Comparison of ENCODE assay signal across 1 cellular context in genomic region chr5:81851481-81852178, GRCh38.
TF ChIP-seq lines count a peak whose summit lies in the region.

No MANE protein-coding gene starts in this region.

TF ChIP-seq in HepG2, 621 proteins besides CTCF, POLR2A, EP300 and RAD21 (continued from another document and continues in another):
- TF ChIP-seq ZNF281 (CRISPR knock-in tag; IDR thresholded peaks at IDR 0.05; ENCODE audit: borderline replicate concordance) (no peak), ZNF18 (CRISPR knock-in tag; IDR thresholded peaks at IDR 0.05; ENCODE audit: insufficient replicate concordance) (no peak), NFRKB (IDR thresholded peaks at IDR 0.05) (no peak), ZNF558 (CRISPR knock-in tag; IDR thresholded peaks at IDR 0.05; ENCODE audit: borderline replicate concordance) (no peak), GLI4 (CRISPR knock-in tag; IDR thresholded peaks at IDR 0.05; ENCODE audit: borderline replicate concordance) (no peak), CAMTA2 (CRISPR knock-in tag; IDR thresholded peaks at IDR 0.05; ENCODE audit: borderline replicate concordance) (no peak), ZNF703 (CRISPR knock-in tag; IDR thresholded peaks at IDR 0.05; ENCODE audit: borderline replicate concordance) (no peak), ZNF446 (CRISPR knock-in tag; IDR thresholded peaks at IDR 0.05) (no peak), HOXA3 (CRISPR knock-in tag; IDR thresholded peaks at IDR 0.05) (peak; percentile 64; the same call in 1 of the 2 replicates), BCLAF1 (IDR thresholded peaks at IDR 0.05) (no peak), ZKSCAN1 (IDR thresholded peaks at IDR 0.05; ENCODE audit: low read length) (no peak), ZBTB14 (CRISPR knock-in tag; IDR thresholded peaks at IDR 0.05) (no peak), ZNF207 (IDR thresholded peaks at IDR 0.05; ENCODE audit: borderline replicate concordance) (no peak), SP140L (CRISPR knock-in tag; IDR thresholded peaks at IDR 0.05; ENCODE audit: borderline replicate concordance) (no peak), ZNF619 (CRISPR knock-in tag; IDR thresholded peaks at IDR 0.05) (no peak), ZNF318 (CRISPR knock-in tag; IDR thresholded peaks at IDR 0.05) (no peak), ZNF3 (CRISPR knock-in tag; IDR thresholded peaks at IDR 0.05) (no peak), TP53 (CRISPR knock-in tag; conservative IDR thresholded peaks at IDR 0.05) (no peak), NCOA2 (CRISPR knock-in tag; IDR thresholded peaks at IDR 0.05) (no peak), ZNF224 (CRISPR knock-in tag; IDR thresholded peaks at IDR 0.05) (no peak), MAFF (IDR thresholded peaks at IDR 0.05; ENCODE audit: low read depth, low read length) (no peak), POLR2G (IDR thresholded peaks at IDR 0.05; ENCODE audit: low read depth, low read length) (no peak), ZNF572 (CRISPR knock-in tag; IDR thresholded peaks at IDR 0.05) (no peak), SMC3 (IDR thresholded peaks at IDR 0.05; ENCODE audit: low read length) (no peak), PLRG1 (conservative IDR thresholded peaks at IDR 0.05) (no peak), CENPBD1 (CRISPR knock-in tag; IDR thresholded peaks at IDR 0.05; ENCODE audit: borderline replicate concordance, low read depth) (no peak), ZNF749 (CRISPR knock-in tag; IDR thresholded peaks at IDR 0.05; ENCODE audit: borderline replicate concordance) (no peak), NCOA1 (CRISPR knock-in tag; IDR thresholded peaks at IDR 0.05) (0 out of 2 replicates have a peak, but pooled peaks have one; percentile 28), PRPF4 (IDR thresholded peaks at IDR 0.05; ENCODE audit: low read depth, low read length, poor library complexity, severe bottlenecking) (no peak), RFXANK (CRISPR knock-in tag; IDR thresholded peaks at IDR 0.05) (no peak), TIGD3 (CRISPR knock-in tag; IDR thresholded peaks at IDR 0.05; ENCODE audit: borderline replicate concordance) (no peak), CBX1 (IDR thresholded peaks at IDR 0.05; ENCODE audit: low read depth) (peak; percentile 46), DBP (CRISPR knock-in tag; IDR thresholded peaks at IDR 0.05; ENCODE audit: not compliant biosample characterization) (no peak), SSRP1 (CRISPR knock-in tag; IDR thresholded peaks at IDR 0.05) (no peak), ZBTB39 (CRISPR knock-in tag; IDR thresholded peaks at IDR 0.05) (no peak), ARID3A (IDR thresholded peaks at IDR 0.05; ENCODE audit: low read depth, low read length) (no peak)
